In the genomic region with DNA sequence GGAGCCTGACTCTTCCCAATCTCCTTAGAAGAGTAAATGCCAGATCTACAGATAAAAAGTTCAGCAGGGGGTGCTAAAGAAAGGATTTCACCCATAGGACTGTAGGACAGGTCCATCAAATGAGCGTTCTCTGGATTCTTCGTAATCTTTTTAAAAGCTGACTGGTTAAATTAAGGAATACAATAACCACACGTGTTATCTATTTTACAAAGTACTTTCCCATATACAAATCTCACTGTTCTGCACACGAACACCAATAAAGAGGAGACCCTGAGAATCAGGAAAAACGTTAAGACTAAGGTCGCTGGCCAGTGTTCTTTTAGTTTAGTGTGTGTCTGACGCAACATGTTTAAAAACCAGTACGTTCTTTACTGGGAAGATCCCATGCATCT, we compare ENCODE assay signal across 8 cellular contexts. TPM values are rescaled to one million over a fixed set of nuclear protein-coding genes. Genes with fewer than 3 reads are reported as not detected.
DNase-seq lines count a peak whose midpoint lies in the region; ATAC-seq and TF ChIP-seq lines count a peak whose summit lies in the region.

No MANE protein-coding gene starts in this region.

- H3K4me3 ChIP-seq in BLaER1 treated with 17β-estradiol and CSF1 and Interleukin-3, amounts not matched to agents 10 nM and 100 nM, result peak overlapping the region; percentile 74 to 91 (median 83)
- H3K4me3 ChIP-seq in brain microvascular endothelial cell (ENCODE audit: low read depth, low read length) (peak overlapping the region; percentile 90), stomach (peak overlapping the region; percentile 76 to 91 (median 84))

- DNase-seq in NCI-H460 (ENCODE audit: extremely low read depth, low read depth) (peak; percentile 24), brain microvascular endothelial cell (peak; percentile 52), iris pigment epithelial cell (ENCODE audit: low read depth) (peak; percentile 66), stomach (no peak)
- DNase-seq in T-helper 2 cell treated with Interferon-gamma antibody and Interleukin-4, amounts not matched to agents 5 μg/mL and 100 μg/mL, for 36 hours (ENCODE audit: low spot score), result no peak

- peak overlapping the region; percentile 57 to 79 (median 74); a peak in 21 of 22 replicates for H3K27ac ChIP-seq in BLaER1 treated with 17β-estradiol and CSF1 and Interleukin-3, amounts not matched to agents 10 nM and 100 nM
- H3K27ac ChIP-seq in brain microvascular endothelial cell, result peak overlapping the region; percentile 89
- H3K27ac ChIP-seq in stomach, result peak overlapping the region; percentile 83 to 93 (median 86)

- peak overlapping the region; percentile 72 to 88 (median 83) for H3K9ac ChIP-seq in BLaER1 treated with 17β-estradiol and CSF1 and Interleukin-3, amounts not matched to agents 10 nM and 100 nM

- TF ChIP-seq EP300 in stomach (IDR thresholded peaks at IDR 0.05), result no peak

- H3K4me1 Mint-ChIP-seq in T-helper 2 cell treated with Interferon-gamma antibody and Interleukin-4, amounts not matched to agents 5 μg/mL and 100 μg/mL, for 36 hours (ENCODE audit: low read depth), result peaks cover 6% of the 10 kb centered on the region

- in situ Hi-C loops in brain microvascular endothelial cell (cut with HindIII; ENCODE audit: low pct_ligation_motif_present, low sequenced_read_pairs), result no loop called here

- H3K36me3 ChIP-seq in BLaER1 treated with 17β-estradiol and CSF1 and Interleukin-3, amounts not matched to agents 10 nM and 100 nM, result peaks cover 0 to 30% (median 14%) of the 10 kb centered on the region in 11 experiments; a peak in 8 of 22 replicates
- H3K36me3 ChIP-seq in brain microvascular endothelial cell (replicated peaks) (peaks cover 3% of the 10 kb centered on the region), stomach (peaks cover 0 to 28% (median 17%) of the 10 kb centered on the region in 4 donors)

- H3K9me3 ChIP-seq in BLaER1 treated with 17β-estradiol and CSF1 and Interleukin-3, amounts not matched to agents 10 nM and 100 nM (replicated peaks in 1 of 11), result no peaks in the 10 kb centered on the region
- H3K9me3 ChIP-seq in stomach, result no peaks in the 10 kb centered on the region

- H3K27me3 ChIP-seq in BLaER1 treated with 17β-estradiol and CSF1 and Interleukin-3, amounts not matched to agents 10 nM and 100 nM, result no peaks in the 10 kb centered on the region
- H3K27me3 ChIP-seq in brain microvascular endothelial cell (replicated peaks), result no peaks in the 10 kb centered on the region
- no peaks in the 10 kb centered on the region for H3K27me3 ChIP-seq in stomach

- no peaks in the 10 kb centered on the region for H4K20me1 ChIP-seq in BLaER1 treated with 17β-estradiol and CSF1 and Interleukin-3, amounts not matched to agents 10 nM and 100 nM

- intact Hi-C loops in stomach (cut with DNase I; ENCODE audit: low total_unique reads), result no loop called here

- TF ChIP-seq CTCF in brain microvascular endothelial cell (IDR thresholded peaks at IDR 0.05; ENCODE audit: low read depth, low read length, missing control alignments) (peak; percentile 45), stomach (IDR thresholded peaks at IDR 0.05) (peak in 2 of 7 experiments; percentile 16 to 21)

- no peak for TF ChIP-seq POLR2A in stomach (IDR thresholded peaks at IDR 0.05)

- peak overlapping the region; percentile 43 to 89 (median 67) for H3K4me2 ChIP-seq in BLaER1 treated with 17β-estradiol and CSF1 and Interleukin-3, amounts not matched to agents 10 nM and 100 nM

- H3K4me3 Mint-ChIP-seq in T-helper 2 cell treated with Interferon-gamma antibody and Interleukin-4, amounts not matched to agents 5 μg/mL and 100 μg/mL, for 36 hours, result no peak overlapping the region

- no peak overlapping the region for H3K27ac Mint-ChIP-seq in T-helper 2 cell treated with Interferon-gamma antibody and Interleukin-4, amounts not matched to agents 5 μg/mL and 100 μg/mL, for 36 hours

- H3K4me1 ChIP-seq in BLaER1 treated with 17β-estradiol and CSF1 and Interleukin-3, amounts not matched to agents 10 nM and 100 nM, result peaks cover 5 to 17% (median 13%) of the 10 kb centered on the region in 10 experiments; a peak in 19 of 20 replicates
- peaks cover 0 to 37% (median 19%) of the 10 kb centered on the region in 4 donors for H3K4me1 ChIP-seq in stomach

- no peaks in the 10 kb centered on the region for H3K9me3 Mint-ChIP-seq in T-helper 2 cell treated with Interferon-gamma antibody and Interleukin-4, amounts not matched to agents 5 μg/mL and 100 μg/mL, for 36 hours

- H3K27me3 Mint-ChIP-seq in T-helper 2 cell treated with Interferon-gamma antibody and Interleukin-4, amounts not matched to agents 5 μg/mL and 100 μg/mL, for 36 hours (ENCODE audit: low read depth), result peaks cover 29% of the 10 kb centered on the region

- 0 to 1% (median 0%) methylated on average over 8 of the region's 8 CpGs for WGBS in stomach, 5 donors

- ATAC-seq in GM18870 (IDR thresholded peaks at IDR 0.05; ENCODE audit: unreplicated experiment) (peak; percentile 31), HG03095 (IDR thresholded peaks at IDR 0.05; ENCODE audit: unreplicated experiment) (peak; percentile 31)

- peaks cover 6% of the 10 kb centered on the region for H3K36me3 Mint-ChIP-seq in T-helper 2 cell treated with Interferon-gamma antibody and Interleukin-4, amounts not matched to agents 5 μg/mL and 100 μg/mL, for 36 hours (ENCODE audit: low read depth)

RNA-seq across cellular contexts. Expression of a gene that starts 0.5 kb away (rescaled TPM):
- 63.1 and 72.3 TPM in 2 replicates for total RNA-seq in NCI-H460 (2014; rRNA removed; shearing (Covaris generic))
- 113 and 123 TPM in 2 replicates for polyA plus RNA-seq in NCI-H460 (2014; cell fraction: nucleus; rRNA removed)
- total RNA-seq in stomach, result 100 to 1,000 TPM in 1 of 5 donors, 10 to 100 TPM in 4; 10.7 to 104 (median 38.5) TPM
- 10 to 100 TPM in 1 of 3 donors, 1 to 10 TPM in 2; 9.3 to 13.9 (median 9.5) TPM for polyA plus RNA-seq in stomach

RNA-seq across cellular contexts. Expression of a gene that starts 0.7 kb away (rescaled TPM):
- 3.3 and 4.5 TPM in 2 replicates for total RNA-seq in NCI-H460 (2014; rRNA removed; shearing (Covaris generic))
- polyA plus RNA-seq in NCI-H460 (2014; cell fraction: nucleus; rRNA removed), result 0.12 and 0.49 TPM in 2 replicates
- total RNA-seq in stomach, result 10 to 100 TPM in 2 of 5 donors, 1 to 10 TPM in 2, not detected in 1; 8.1 to 14.7 (median 11.5) TPM
- polyA plus RNA-seq in stomach, result 10 to 100 TPM; 23.6 to 32.4 (median 24.7) TPM

RNA-seq across cellular contexts. Expression of a gene that starts 32.8 kb away (rescaled TPM):
- total RNA-seq in NCI-H460 (2014; rRNA removed; shearing (Covaris generic)), result not detected in 2 replicates
- polyA plus RNA-seq in NCI-H460 (2014; cell fraction: nucleus; rRNA removed), result not detected in 2 replicates
- total RNA-seq in stomach, result not detected
- polyA plus RNA-seq in stomach, result not detected

Comparison
In these comparisons a context has a peak if more than half of its experiments do, and no peak if none do; other contexts are left out.
1. DNase-seq: peak in NCI-H460 (single experiment), brain microvascular endothelial cell (single experiment) and iris pigment epithelial cell (single experiment); none in stomach (single experiment) and T-helper 2 cell treated with Interferon-gamma antibody and Interleukin-4, amounts not matched to agents 5 μg/mL and 100 μg/mL, for 36 hours (single experiment).
2. Peak in every context shown above with its lines, with median percentiles within 50 percentile points of each other: H3K27ac ChIP-seq and H3K4me3 ChIP-seq.